Comparison of ENCODE assay signal across 8 cellular contexts in genomic region chr3:132661120-132661519, GRCh38. TPM values are rescaled to one million over a fixed set of nuclear protein-coding genes. Genes with fewer than 3 reads are reported as not detected.
A peak's percentile ranks its signal among the peaks of the same experiment; 100 is the strongest.
DNase-seq lines count a peak whose midpoint lies in the region; ATAC-seq and TF ChIP-seq lines count a peak whose summit lies in the region.

No MANE protein-coding gene starts in this region.

- H3K27ac Mint-ChIP-seq in activated naive CD4-positive, alpha-beta T cell treated with anti-CD3 and anti-CD28 coated beads, Interleukin-2, amount 50 U/mL, for 72 hours, result peak overlapping the region; percentile 96 to 98

- H3K4me1 ChIP-seq in tibial nerve, result peaks cover 0 to 49% (median 16%) of the 10 kb centered on the region in 4 donors

- H3K27ac ChIP-seq in tibial nerve, result peak overlapping the region in 3 of 4 donors; percentile 87 to 96 (median 96)

- peak overlapping the region; percentile 98 for H3K4me3 Mint-ChIP-seq in activated T-cell treated with anti-CD3 and anti-CD28 coated beads, Interleukin-2, amount 50 U/mL, for 4 hours

- H3K27me3 ChIP-seq in tibial nerve, result no peaks in the 10 kb centered on the region

- no peaks in the 10 kb centered on the region for H3K9me3 Mint-ChIP-seq in activated T-cell treated with anti-CD3 and anti-CD28 coated beads, Interleukin-2, amount 50 U/mL, for 4 hours
- no peaks in the 10 kb centered on the region for H3K9me3 Mint-ChIP-seq in activated naive CD4-positive, alpha-beta T cell treated with anti-CD3 and anti-CD28 coated beads, Interleukin-2, amount 50 U/mL, for 72 hours

- DNase-seq in activated T-cell treated with anti-CD3 and anti-CD28 coated beads, Interleukin-2, amount 50 U/mL, for 4 hours, result no peak
- DNase-seq in activated T-cell treated with anti-CD3 and anti-CD28 coated beads, Interleukin-2, amount 50 U/mL, for 1 hour, result no peak
- DNase-seq in activated naive CD4-positive, alpha-beta T cell treated with anti-CD3 and anti-CD28 coated beads, Interleukin-2, amount 50 U/mL, for 72 hours (ENCODE audit: low spot score in 2 of 2), result no peak
- DNase-seq in left lobe of liver (ENCODE audit: low spot score) (no peak), tibial nerve (ENCODE audit: low spot score in 2 of 2) (no peak), head of caudate nucleus (no peak)
- DNase-seq in activated CD4-positive, alpha-beta T cell treated with anti-CD3 and anti-CD28 coated beads, Interleukin-2, amount 50 U/mL, for 4 hours, result no peak

- whole genome bisulfite sequencing in tibial nerve, 2 donors, result 15 to 19% methylated on average over 6 of the region's 6 CpGs

- ATAC-seq in activated T-cell treated with anti-CD3 and anti-CD28 coated beads, Interleukin-2, amount 50 U/mL, for 4 hours, result no peak
- no peak for ATAC-seq in activated naive CD4-positive, alpha-beta T cell treated with anti-CD3 and anti-CD28 coated beads, Interleukin-2, amount 50 U/mL, for 72 hours
- peak; percentile 23 for ATAC-seq in left lobe of liver
- no peak for ATAC-seq in GM18505 (IDR thresholded peaks at IDR 0.05; ENCODE audit: unreplicated experiment)

- TF ChIP-seq POLR2A in tibial nerve (IDR thresholded peaks at IDR 0.05), result no peak
- TF ChIP-seq POLR2A in GM18505 (IDR thresholded peaks at IDR 0.05; ENCODE audit: borderline replicate concordance, extremely low read depth, insufficient read depth, insufficient read length), result no peak

- peaks cover 9% of the 10 kb centered on the region for H3K36me3 Mint-ChIP-seq in activated T-cell treated with anti-CD3 and anti-CD28 coated beads, Interleukin-2, amount 50 U/mL, for 4 hours (ENCODE audit: insufficient read depth)
- peaks cover 18 to 25% of the 10 kb centered on the region in 2 donors for H3K36me3 Mint-ChIP-seq in activated naive CD4-positive, alpha-beta T cell treated with anti-CD3 and anti-CD28 coated beads, Interleukin-2, amount 50 U/mL, for 72 hours

- intact Hi-C loops in head of caudate nucleus (cut with DNase I), result no loop called here

- no peak for TF ChIP-seq EP300 in tibial nerve (IDR thresholded peaks at IDR 0.05)

- no peak for TF ChIP-seq CTCF in tibial nerve (IDR thresholded peaks at IDR 0.05)

- H3K4me3 ChIP-seq in tibial nerve, result peak overlapping the region; percentile 66 to 92 (median 80)

- H3K27me3 Mint-ChIP-seq in activated T-cell treated with anti-CD3 and anti-CD28 coated beads, Interleukin-2, amount 50 U/mL, for 4 hours (ENCODE audit: low read depth), result no peaks in the 10 kb centered on the region

- no peaks in the 10 kb centered on the region for H3K9me3 ChIP-seq in tibial nerve

- peaks cover 0 to under 1% (median 0%) of the 10 kb centered on the region in 3 donors for H3K36me3 ChIP-seq in tibial nerve

- peaks cover 45% of the 10 kb centered on the region for H3K4me1 Mint-ChIP-seq in activated T-cell treated with anti-CD3 and anti-CD28 coated beads, Interleukin-2, amount 50 U/mL, for 4 hours (ENCODE audit: low read depth)

RNA-seq across cellular contexts. Expression of gene UBA5, which starts 1.0 kb away (rescaled TPM):
- total RNA-seq in activated T-cell treated with anti-CD3 and anti-CD28 coated beads, Interleukin-2, amount 50 U/mL, for 4 hours, result 10 to 100 TPM; 57.9 to 63.4 (median 61.1) TPM
- 10 to 100 TPM; 45.3 to 82.3 TPM for total RNA-seq in activated naive CD4-positive, alpha-beta T cell treated with anti-CD3 and anti-CD28 coated beads, Interleukin-2, amount 50 U/mL, for 72 hours
- total RNA-seq in left lobe of liver, result 28.4 TPM
- 10 to 100 TPM; 19.9 to 50.9 (median 34.4) TPM for total RNA-seq in tibial nerve

RNA-seq across cellular contexts. Expression of gene ACAD11, which starts 1.5 kb away (rescaled TPM):
- 10 to 100 TPM in 2 of 3 donors, 1 to 10 TPM in 1; 6.5 to 12.1 (median 10.8) TPM for total RNA-seq in activated T-cell treated with anti-CD3 and anti-CD28 coated beads, Interleukin-2, amount 50 U/mL, for 4 hours
- 10 to 100 TPM; 16.0 to 20.3 TPM for total RNA-seq in activated naive CD4-positive, alpha-beta T cell treated with anti-CD3 and anti-CD28 coated beads, Interleukin-2, amount 50 U/mL, for 72 hours
- total RNA-seq in left lobe of liver (104 TPM), tibial nerve (10 to 100 TPM; 39.2 to 69.9 (median 59.4) TPM)
